ENCODE assay signal across 23 cellular contexts in the genomic region with DNA sequence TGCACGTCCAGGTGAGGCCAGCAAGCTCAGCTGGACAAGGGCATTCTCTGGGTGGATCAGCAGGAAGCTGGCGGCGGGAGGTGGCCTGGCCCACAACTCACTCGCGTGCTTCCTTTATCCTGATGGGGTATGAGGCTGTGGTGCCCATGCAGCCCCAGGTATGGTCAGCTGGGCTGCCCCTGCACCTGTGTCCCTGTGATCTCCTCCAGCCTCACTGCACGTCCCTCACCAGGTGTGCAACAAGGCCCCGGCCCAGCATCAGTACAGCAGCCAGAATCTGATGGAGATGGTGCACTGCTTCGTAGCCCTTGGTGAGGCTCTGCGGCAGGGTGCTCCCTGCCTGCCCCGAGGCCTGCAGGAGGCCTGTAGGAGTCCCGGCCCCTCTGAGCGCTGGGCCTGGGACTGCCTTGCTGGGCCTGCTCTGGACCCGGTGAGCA. TPM values are rescaled to one million over a fixed set of nuclear protein-coding genes. Genes with fewer than 3 reads are reported as not detected.
"Had no signal": no experiment of that assay in that cellular context is flagged by ENCODE, and none has a peak within 500 bp of the region (broad histone marks: within the 10 kb centered on the region; RNA-seq: fewer than 3 reads in every experiment).

No MANE protein-coding gene starts in this region.

- H3K4me1 ChIP-seq: esophagus squamous epithelium, lower lobe of right lung had no signal

- H3K27ac ChIP-seq: esophagus squamous epithelium, lower lobe of right lung had no signal

- H3K27ac Mint-ChIP-seq: activated naive CD8-positive, alpha-beta T cell; activated T-cell treated with anti-CD3 and anti-CD28 coated beads, Interleukin-2, amount 50 U/mL, for 72 hours; immature natural killer cell; stimulated activated naive CD8-positive, alpha-beta T cell treated with anti-CD3 and anti-CD28 coated beads, Interleukin-15, Interleukin-2, amounts not matched to agents 100 ng/mL and 50 ng/mL, for 24 hours had no signal

- H3K27me3 ChIP-seq: esophagus squamous epithelium had no signal

- H3K27me3 Mint-ChIP-seq: activated naive CD8-positive, alpha-beta T cell; stimulated activated naive CD8-positive, alpha-beta T cell treated with anti-CD3 and anti-CD28 coated beads, Interleukin-15, Interleukin-2, amounts not matched to agents 100 ng/mL and 50 ng/mL, for 24 hours had no signal

- H3K9me3 ChIP-seq: esophagus squamous epithelium, lower lobe of right lung had no signal

- H3K9me3 Mint-ChIP-seq: immature natural killer cell had no signal

- ATAC-seq: activated T-cell treated with anti-CD3 and anti-CD28 coated beads, Interleukin-2, amount 50 U/mL, for 72 hours; left cardiac atrium; lower lobe of right lung; right cardiac atrium; SK-N-SH treated with all-trans-retinoic acid at 6 μM for 48 hours had no signal

- DNase-seq: activated CD4-positive, alpha-beta T cell treated with anti-CD3 and anti-CD28 coated beads for 1 hour; activated CD4-positive, alpha-beta T cell treated with anti-CD3 and anti-CD28 coated beads, Interleukin-2, amount 50 U/mL, for 4 hours; activated gamma-delta T cell; activated T-cell treated with anti-CD3 and anti-CD28 coated beads, Interleukin-2, amount 50 U/mL, for 72 hours; amniotic stem cell; effector CD4-positive, alpha-beta T cell; esophagus squamous epithelium; immature natural killer cell; left cardiac atrium; lower lobe of right lung; posterior cingulate gyrus; right cardiac atrium; T-helper 1 cell; T1000 had no signal

- H3K4me3 Mint-ChIP-seq: activated naive CD8-positive, alpha-beta T cell; activated T-cell treated with anti-CD3 and anti-CD28 coated beads, Interleukin-2, amount 50 U/mL, for 72 hours; immature natural killer cell; stimulated activated naive CD8-positive, alpha-beta T cell treated with anti-CD3 and anti-CD28 coated beads, Interleukin-15, Interleukin-2, amounts not matched to agents 100 ng/mL and 50 ng/mL, for 24 hours had no signal

- H3K4me1 Mint-ChIP-seq: immature natural killer cell had no signal

- H3K36me3 ChIP-seq: esophagus squamous epithelium, lower lobe of right lung had no signal

- H3K36me3 Mint-ChIP-seq: activated naive CD8-positive, alpha-beta T cell; immature natural killer cell had no signal

- H3K4me3 ChIP-seq: esophagus squamous epithelium, lower lobe of right lung, smooth muscle cell had no signal

RNA-seq across cellular contexts. Expression of gene MROH2A, which starts 17.6 kb away (rescaled TPM):
- total RNA-seq: activated T-cell treated with anti-CD3 and anti-CD28 coated beads, Interleukin-2, amount 50 U/mL, for 72 hours; cardiac septum; endothelial cell of umbilical vein; fibroblast of villous mesenchyme; glomerular endothelial cell; left cardiac atrium; lower lobe of right lung; right cardiac atrium; smooth muscle cell; temporal lobe had no signal
- polyA plus RNA-seq: endothelial cell of umbilical vein, immature natural killer cell, right cardiac atrium, smooth muscle cell had no signal

RNA-seq across cellular contexts. Expression of gene UGT1A1, which starts 35.7 kb away (rescaled TPM):
- total RNA-seq: activated T-cell treated with anti-CD3 and anti-CD28 coated beads, Interleukin-2, amount 50 U/mL, for 72 hours; cardiac septum; endothelial cell of umbilical vein; fibroblast of villous mesenchyme; glomerular endothelial cell; left cardiac atrium; right cardiac atrium; smooth muscle cell; temporal lobe had no signal
- polyA plus RNA-seq: endothelial cell of umbilical vein, immature natural killer cell, right cardiac atrium, smooth muscle cell had no signal

RNA-seq across cellular contexts. Expression of gene HJURP, which starts 58.6 kb away (rescaled TPM):
- total RNA-seq: cardiac septum had no signal
